1 cellular context compared by ENCODE assay signal in the genomic region with DNA sequence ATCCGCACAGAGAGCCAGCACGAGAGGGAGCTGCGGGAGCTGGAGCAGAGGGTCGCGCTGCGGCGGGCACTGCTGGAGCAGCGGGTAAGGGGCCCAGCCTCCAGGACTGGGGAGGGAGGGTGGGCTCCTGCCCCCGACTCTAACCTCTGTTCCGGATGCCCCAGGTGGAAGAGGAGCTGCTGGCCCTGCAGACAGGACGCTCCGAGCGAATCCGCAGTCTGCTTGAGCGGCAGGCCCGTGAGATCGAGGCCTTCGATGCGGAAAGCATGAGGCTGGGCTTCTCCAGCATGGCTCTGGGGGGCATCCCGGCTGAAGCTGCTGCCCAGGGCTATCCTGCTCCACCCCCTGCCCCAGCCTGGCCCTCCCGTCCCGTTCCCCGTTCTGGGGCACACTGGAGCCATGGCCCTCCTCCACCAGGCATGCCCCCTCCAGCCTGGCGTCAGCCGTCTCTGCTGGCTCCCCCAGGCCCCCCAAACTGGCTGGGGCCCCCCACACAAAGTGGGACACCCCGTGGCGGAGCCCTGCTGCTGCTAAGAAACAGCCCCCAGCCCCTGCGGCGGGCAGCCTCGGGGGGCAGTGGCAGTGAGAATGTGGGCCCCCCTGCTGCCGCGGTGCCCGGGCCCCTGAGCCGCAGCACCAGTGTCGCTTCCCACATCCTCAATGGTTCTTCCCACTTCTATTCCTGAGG.
TF ChIP-seq lines count a peak whose summit lies in the region.

No MANE protein-coding gene starts in this region.

TF ChIP-seq in HepG2, 621 proteins besides CTCF, POLR2A, EP300 and RAD21:
- TF ChIP-seq AGO2 (optimal IDR thresholded peaks at IDR 0.05; ENCODE audit: low read depth, low read length) = peak; percentile 96
- TF ChIP-seq NONO (IDR thresholded peaks at IDR 0.05) = no peak
- TF ChIP-seq NONO (CRISPR knock-in tag; conservative IDR thresholded peaks at IDR 0.05) = 0 out of 2 replicates have a peak, but pooled peaks have one; percentile 35
- TF ChIP-seq, protein P1, sequence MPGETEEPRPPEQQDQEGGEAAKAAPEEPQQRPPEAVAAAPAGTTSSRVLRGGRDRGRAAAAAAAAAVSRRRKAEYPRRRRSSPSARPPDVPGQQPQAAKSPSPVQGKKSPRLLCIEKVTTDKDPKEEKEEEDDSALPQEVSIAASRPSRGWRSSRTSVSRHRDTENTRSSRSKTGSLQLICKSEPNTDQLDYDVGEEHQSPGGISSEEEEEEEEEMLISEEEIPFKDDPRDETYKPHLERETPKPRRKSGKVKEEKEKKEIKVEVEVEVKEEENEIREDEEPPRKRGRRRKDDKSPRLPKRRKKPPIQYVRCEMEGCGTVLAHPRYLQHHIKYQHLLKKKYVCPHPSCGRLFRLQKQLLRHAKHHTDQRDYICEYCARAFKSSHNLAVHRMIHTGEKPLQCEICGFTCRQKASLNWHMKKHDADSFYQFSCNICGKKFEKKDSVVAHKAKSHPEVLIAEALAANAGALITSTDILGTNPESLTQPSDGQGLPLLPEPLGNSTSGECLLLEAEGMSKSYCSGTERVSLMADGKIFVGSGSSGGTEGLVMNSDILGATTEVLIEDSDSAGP (CRISPR knock-in tag; IDR thresholded peaks at IDR 0.05; ENCODE audit: borderline replicate concordance) = no peak
- TF ChIP-seq ONECUT2 (CRISPR knock-in tag; IDR thresholded peaks at IDR 0.05) = no peak
- TF ChIP-seq RFXAP (CRISPR knock-in tag; IDR thresholded peaks at IDR 0.05; ENCODE audit: borderline replicate concordance) = no peak
- TF ChIP-seq RBFOX2 (IDR thresholded peaks at IDR 0.05; ENCODE audit: low read depth, low read length) = peak; percentile 72
- 0 out of 2 replicates have a peak, but pooled peaks have one; percentile 33 for TF ChIP-seq KDM5B (CRISPR knock-in tag; IDR thresholded peaks at IDR 0.05; ENCODE audit: borderline replicate concordance)
- peak; percentile 21; the same call in 1 of the 2 replicates for TF ChIP-seq RXRA (CRISPR knock-in tag; IDR thresholded peaks at IDR 0.05)
